In the genomic region with DNA sequence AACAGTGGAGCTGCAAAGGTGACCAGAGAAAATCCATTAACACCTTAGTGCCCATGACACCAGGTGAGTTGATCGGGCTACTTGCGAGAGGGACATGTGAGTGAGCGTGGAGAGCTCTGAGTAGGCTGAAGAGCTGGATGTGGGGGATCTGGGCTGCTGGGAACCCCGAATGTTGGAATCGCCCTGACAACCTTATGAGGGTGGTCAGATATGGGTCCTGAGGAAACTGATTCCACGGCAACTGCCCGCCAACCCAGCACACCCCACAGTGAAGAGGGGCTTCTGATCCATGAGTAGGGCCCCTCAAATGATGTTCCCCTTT, we compare ENCODE assay signal across 7 cellular contexts. TPM values are rescaled to one million over a fixed set of nuclear protein-coding genes. Genes with fewer than 3 reads are reported as not detected.
DNase-seq lines count a peak whose midpoint lies in the region; ATAC-seq, FAIRE-seq and TF ChIP-seq lines count a peak whose summit lies in the region.

No MANE protein-coding gene starts in this region.

- H3K4me3 ChIP-seq in iPS-15b (ENCODE audit: low read depth, low read length), result peak overlapping the region; percentile 93

- H3K36me3 ChIP-seq in iPS-15b (ENCODE audit: control insufficient read depth, insufficient read depth, low read length), result no peaks in the 10 kb centered on the region

- H3K4me1 Mint-ChIP-seq in activated T-cell treated with anti-CD3 and anti-CD28 coated beads, Interleukin-2, amount 50 U/mL, for 72 hours (ENCODE audit: low read depth), result peaks cover 36% of the 10 kb centered on the region
- H3K4me1 Mint-ChIP-seq in stimulated activated naive CD8-positive, alpha-beta T cell treated with anti-CD3 and anti-CD28 coated beads, Interleukin-15, amount 100 ng/mL, for 72 hours, result peaks cover 45% of the 10 kb centered on the region

- peaks cover 3% of the 10 kb centered on the region for H3K4me1 ChIP-seq in iPS-15b (ENCODE audit: control insufficient read depth, insufficient read depth, low read length)

- H3K27me3 ChIP-seq in iPS-15b (ENCODE audit: control insufficient read depth, insufficient read depth, low read length), result peaks cover 39% of the 10 kb centered on the region

- no peak for FAIRE-seq in D721Med (lab: Jason Lieb, UNC)

- peaks cover 3 to 6% of the 10 kb centered on the region in 2 donors for H3K36me3 Mint-ChIP-seq in activated T-cell treated with anti-CD3 and anti-CD28 coated beads, Interleukin-2, amount 50 U/mL, for 72 hours (ENCODE audit: insufficient read depth in 2 of 2)

- no peaks in the 10 kb centered on the region for H3K9me3 ChIP-seq in iPS-15b (ENCODE audit: control insufficient read depth, insufficient read depth, low read length)

- H3K9ac ChIP-seq in iPS-15b (ENCODE audit: low read depth, low read length), result peak overlapping the region; percentile 42

- H3K9me3 Mint-ChIP-seq in activated T-cell treated with anti-CD3 and anti-CD28 coated beads, Interleukin-2, amount 50 U/mL, for 72 hours, result no peaks in the 10 kb centered on the region
- no peaks in the 10 kb centered on the region for H3K9me3 Mint-ChIP-seq in stimulated activated naive CD8-positive, alpha-beta T cell treated with anti-CD3 and anti-CD28 coated beads, Interleukin-15, amount 100 ng/mL, for 72 hours

- no peak for DNase-seq in activated T-cell treated with anti-CD3 and anti-CD28 coated beads, Interleukin-2, amount 50 U/mL, for 72 hours
- DNase-seq in stimulated activated naive CD8-positive, alpha-beta T cell treated with anti-CD3 and anti-CD28 coated beads, Interleukin-15, amount 100 ng/mL, for 72 hours, result no peak
- DNase-seq in D721Med (ENCODE audit: insufficient read length, low spot score) (no peak), occipital lobe (lab: John Stamatoyannopoulos, UW) (no peak), HuH-7.5 (ENCODE audit: low spot score) (no peak)

- peak; percentile 11 for ATAC-seq in HG02943 (IDR thresholded peaks at IDR 0.05; ENCODE audit: low read depth, unreplicated experiment)
- ATAC-seq in activated T-cell treated with anti-CD3 and anti-CD28 coated beads, Interleukin-2, amount 50 U/mL, for 72 hours (replicated peaks in 1 of 2), result no peak
- no peak for ATAC-seq in stimulated activated naive CD8-positive, alpha-beta T cell treated with anti-CD3 and anti-CD28 coated beads, Interleukin-15, amount 100 ng/mL, for 72 hours

- H3K4me3 Mint-ChIP-seq in activated T-cell treated with anti-CD3 and anti-CD28 coated beads, Interleukin-2, amount 50 U/mL, for 72 hours, result peak overlapping the region; percentile 93 to 94
- H3K4me3 Mint-ChIP-seq in stimulated activated naive CD8-positive, alpha-beta T cell treated with anti-CD3 and anti-CD28 coated beads, Interleukin-15, amount 100 ng/mL, for 72 hours, result peak overlapping the region; percentile 87 to 91

- no peaks in the 10 kb centered on the region for H3K27me3 Mint-ChIP-seq in activated T-cell treated with anti-CD3 and anti-CD28 coated beads, Interleukin-2, amount 50 U/mL, for 72 hours (ENCODE audit: low read depth)
- H3K27me3 Mint-ChIP-seq in stimulated activated naive CD8-positive, alpha-beta T cell treated with anti-CD3 and anti-CD28 coated beads, Interleukin-15, amount 100 ng/mL, for 72 hours, result no peaks in the 10 kb centered on the region

- no peak for TF ChIP-seq CTCF in D721Med (IDR thresholded peaks at IDR 0.05; ENCODE audit: insufficient read depth, missing control alignments)

- peak overlapping the region; percentile 69 for H3K27ac Mint-ChIP-seq in activated T-cell treated with anti-CD3 and anti-CD28 coated beads, Interleukin-2, amount 50 U/mL, for 72 hours
- peak overlapping the region; percentile 91 to 92 for H3K27ac Mint-ChIP-seq in stimulated activated naive CD8-positive, alpha-beta T cell treated with anti-CD3 and anti-CD28 coated beads, Interleukin-15, amount 100 ng/mL, for 72 hours

RNA-seq across cellular contexts. Expression of gene QSOX1, which starts 0.7 kb away (rescaled TPM):
- 10 to 100 TPM; 35.9 to 44.9 TPM for total RNA-seq in activated T-cell treated with anti-CD3 and anti-CD28 coated beads, Interleukin-2, amount 50 U/mL, for 72 hours
- total RNA-seq in occipital lobe, result 20.0 TPM
